In the genomic region with DNA sequence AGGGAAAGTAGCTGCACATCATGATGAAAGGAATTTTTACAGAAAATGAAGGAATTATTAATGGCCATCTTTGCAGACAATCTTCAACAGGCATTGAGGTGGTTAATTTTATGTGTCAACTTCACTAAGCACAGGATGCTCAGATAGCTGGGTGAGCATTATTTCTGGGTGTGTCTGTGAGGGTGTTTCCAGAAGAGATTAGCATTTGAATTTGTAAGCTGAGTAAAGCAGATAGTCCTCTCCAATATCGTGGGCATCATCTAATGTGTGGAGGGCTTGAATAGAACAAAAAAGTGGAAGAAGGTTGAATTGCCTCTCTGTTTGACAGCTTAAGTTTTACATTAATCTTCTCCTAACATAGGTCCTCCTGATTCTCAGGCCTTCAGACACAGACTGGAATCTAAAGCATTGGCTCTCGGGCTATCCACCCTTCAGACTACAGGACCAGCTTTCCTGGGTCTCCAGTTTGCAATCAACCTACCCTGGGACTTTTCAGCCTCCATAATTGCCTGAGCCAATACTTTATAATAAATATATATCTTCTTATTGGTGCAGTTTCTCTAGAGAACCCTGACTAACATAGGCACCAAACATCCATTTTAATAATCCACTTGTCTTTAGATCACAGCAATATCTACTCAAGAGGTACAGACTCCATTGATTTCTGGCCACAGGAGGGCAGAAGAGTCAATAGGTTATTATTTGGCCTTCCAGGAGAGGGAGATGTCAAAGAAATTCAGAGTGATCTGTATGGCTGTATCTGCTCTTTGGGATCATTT, we compare ENCODE assay signal across 9 cellular contexts. TPM values are rescaled to one million over a fixed set of nuclear protein-coding genes. Genes with fewer than 3 reads are reported as not detected.
DNase-seq lines count a peak whose midpoint lies in the region; ATAC-seq, FAIRE-seq and TF ChIP-seq lines count a peak whose summit lies in the region.
"Had no signal": no experiment of that assay in that cellular context is flagged by ENCODE, and none has a peak within 500 bp of the region (broad histone marks: within the 10 kb centered on the region; RNA-seq: fewer than 3 reads in every experiment).

No MANE protein-coding gene starts in this region.

- WGBS in K562 (ENCODE audit: insufficient coverage, low coverage, missing lambda C conversion rate) = 14% methylated on average over 2 of the region's 2 CpGs
- 89 to 93% methylated on average over 2 of the region's 2 CpGs for WGBS in sigmoid colon, 2 donors

- no peak overlapping the region for H3K9ac ChIP-seq in K562 (ENCODE audit: insufficient read depth in 1 of 2, low read depth in 2 of 2, low read length in 2 of 2)

- TF ChIP-seq POLR2A in K562 (conservative IDR thresholded peaks at IDR 0.05) = no peak
- no peak for TF ChIP-seq POLR2A in sigmoid colon (IDR thresholded peaks at IDR 0.05)

- H3K4me1 ChIP-seq in K562 (replicated peaks in 1 of 2; ENCODE audit: control insufficient read depth in 2 of 2, insufficient read depth in 2 of 2, low read length in 2 of 2) (peaks cover 0 to 37% of the 10 kb centered on the region in 2 experiments; a peak in 4 of 5 replicates), sigmoid colon (no peaks in the 10 kb centered on the region)

- DNase-seq in stimulated activated CD4-positive, alpha-beta T cell treated with anti-CD3 and anti-CD28 coated beads, Interleukin-2, amount 100 ng/mL, for 4 hours (ENCODE audit: low read depth) = peak; percentile 9
- no peak for DNase-seq in stimulated activated CD4-positive, alpha-beta T cell treated with anti-CD3 and anti-CD28 coated beads, Interleukin-12 subunit alpha, Interleukin-12 subunit beta, amount 100 ng/mL, for 4 hours
- DNase-seq in HEK293T (ENCODE audit: extremely low spot score) = peak; percentile 28
- DNase-seq in NCI-H1930 (lab: John Stamatoyannopoulos, UW) = peak; percentile 6 to 26
- DNase-seq in K562 (ENCODE audit: extremely low read depth in 1 of 4, low spot score in 3 of 4) = peak; percentile 36 to 77 (median 50)
- DNase-seq in kidney epithelial cell (ENCODE audit: low read depth) = no peak
- no peak for DNase-seq in sigmoid colon

- TF ChIP-seq EP300 in K562 (IDR thresholded peaks at IDR 0.05; ENCODE audit: low read length) = no peak; the same call in 1 of the 2 replicates
- no peak for TF ChIP-seq EP300 in sigmoid colon (IDR thresholded peaks at IDR 0.05)

- H3K36me3 ChIP-seq in K562 (ENCODE audit: control insufficient read depth, insufficient read depth, low read length) (no peaks in the 10 kb centered on the region), kidney epithelial cell (ENCODE audit: control insufficient read depth, insufficient read depth, low read length) (no peaks in the 10 kb centered on the region), sigmoid colon (no peaks in the 10 kb centered on the region)

- no peaks in the 10 kb centered on the region for H3K9me1 ChIP-seq in K562 (ENCODE audit: control insufficient read depth, insufficient read depth, low read length)

- TF ChIP-seq CTCF in K562 (IDR thresholded peaks at IDR 0.05 in 2 of 3, conservative IDR thresholded peaks at IDR 0.05 in 1 of 3; ENCODE audit: insufficient read depth in 2 of 3, low read depth in 1 of 3, low read length in 3 of 3) (peak; percentile 71 to 96 (median 89)), kidney epithelial cell (IDR thresholded peaks at IDR 0.05; ENCODE audit: insufficient read depth, low read length, poor library complexity, severe bottlenecking) (peak; percentile 44), sigmoid colon (IDR thresholded peaks at IDR 0.05) (peak in 1 of 4 experiments; percentile 23)

- H3K9me3 ChIP-seq in K562 (replicated peaks; ENCODE audit: control insufficient read depth, insufficient read depth, low read depth, low read length) = no peaks in the 10 kb centered on the region
- H3K9me3 ChIP-seq in sigmoid colon = no peaks in the 10 kb centered on the region

- no TSS peak for BruUV-seq in K562 (replicated peaks; lab: Mats Ljungman, UMichigan)

- CTCF ChIA-PET in HEK293T (lab: Yijun Ruan, JAX) (interaction anchor here (1.3 to 3.2 kb wide), 2 partner anchors 10 to 133 kb away, joined by 3 to 15 read pairs; no protein-coding TSS in a partner anchor), K562 (lab: Yijun Ruan, JAX; ENCODE audit: low intra/inter-chr PET ratio) (interaction anchor here (2.8 kb wide), 1 partner anchor 132 kb away, joined by 20 read pairs; no protein-coding TSS in a partner anchor)

- no peaks in the 10 kb centered on the region for H3K79me2 ChIP-seq in K562 (ENCODE audit: control insufficient read depth, insufficient read depth, low read length)

- FAIRE-seq in K562 (lab: Jason Lieb, UNC) = peak; percentile 68
- FAIRE-seq: endometrium had no signal

- H4K20me1 ChIP-seq in K562 (replicated peaks; ENCODE audit: control insufficient read depth, insufficient read depth, low read length) = no peaks in the 10 kb centered on the region

- POLR2A ChIA-PET in HEK293T (lab: Yijun Ruan, JAX) (interaction anchor here (0.9 kb wide), 1 partner anchor 11 kb away, joined by 3 read pairs; a partner anchor contains a TSS), K562 (lab: Yijun Ruan, JAX) (interaction anchor here (0.6 to 4.3 kb wide), 2 partner anchors 12 to 345 kb away, joined by 3 to 24 read pairs; a partner anchor contains a TSS)

- H3K4me2 ChIP-seq in K562 (ENCODE audit: insufficient read depth, low read length) = peak overlapping the region; percentile 3; the same call in 1 of the 2 replicates

- in situ Hi-C loops in K562 (cut with MboI) = no loop called here

- no peaks in the 10 kb centered on the region for H3K27me3 ChIP-seq in K562 (ENCODE audit: control insufficient read depth in 2 of 2, insufficient read depth in 2 of 2, low read length in 2 of 2)
- no peaks in the 10 kb centered on the region for H3K27me3 ChIP-seq in kidney epithelial cell (ENCODE audit: control insufficient read depth, insufficient read depth, low read length)
- H3K27me3 ChIP-seq in sigmoid colon = no peaks in the 10 kb centered on the region

- ATAC-seq in K562 = peak; percentile 92
- ATAC-seq in GM21717 (IDR thresholded peaks at IDR 0.05; ENCODE audit: unreplicated experiment) = no peak

- H3K27ac ChIP-seq in K562 (ENCODE audit: extremely low read depth, low read depth, low read length) (no peak overlapping the region), sigmoid colon (no peak overlapping the region)

- intact Hi-C loops in K562 (cut with micrococcal nuclease) = loop anchor here (1.0 to 5.0 kb wide), 6 partner anchors 61 to 487 kb away; no protein-coding TSS in a partner anchor
- intact Hi-C loops in sigmoid colon (cut with DNase I) = loop anchor here (5.0 kb wide), 1 partner anchor 135 kb away; no protein-coding TSS in a partner anchor

- no peak overlapping the region for H3K4me3 ChIP-seq in K562
- no peak overlapping the region for H3K4me3 ChIP-seq in kidney epithelial cell (ENCODE audit: low read depth, low read length)
- no peak overlapping the region for H3K4me3 ChIP-seq in sigmoid colon

- H2AFZ ChIP-seq in K562 (ENCODE audit: low read depth, low read length) = peak overlapping the region; percentile 29; the same call in 1 of the 2 replicates

- TF ChIP-seq RAD21 in K562 (CRISPR knock-in tag; conservative IDR thresholded peaks at IDR 0.05 in 1 of 2, IDR thresholded peaks at IDR 0.05 in 1 of 2) = peak; percentile 84 to 92

TF ChIP-seq in HEK293T, 16 proteins besides CTCF, POLR2A, EP300 and RAD21:
- TF ChIP-seq ZNF384 (IDR thresholded peaks at IDR 0.05) = no peak
TF ChIP-seq in HEK293T: peak in this region for 0.

TF ChIP-seq in K562, 482 proteins besides CTCF, POLR2A, EP300 and RAD21 (continues in another document):
- TF ChIP-seq NFRKB (IDR thresholded peaks at IDR 0.05; ENCODE audit: low read depth) = no peak

RNA-seq across cellular contexts. Expression of a gene that starts 10.5 kb away (rescaled TPM):
- total RNA-seq in K562 (2011; cell fraction: chromatin; rRNA removed; ENCODE audit: low replicate concordance) = 7.4 and 19.6 TPM in 2 replicates
- total RNA-seq in K562 (2011; cell fraction: nucleolus; rRNA removed) = 3.8 and 3.9 TPM in 2 replicates
- total RNA-seq in K562 (2011; cell fraction: nucleoplasm; rRNA removed) = 8.7 and 16.9 TPM in 2 replicates
- 5.9 and 6.6 TPM in 2 replicates for total RNA-seq in K562 (2014; rRNA removed)
- 8.0 and 11.1 TPM in 2 replicates for total RNA-seq in K562 (2014; rRNA removed; fragmentation: Illumina TruSeq; extraction: Trizol)
- 13.3 and 14.4 TPM in 2 replicates for total RNA-seq in K562 (2015; rRNA removed; fragmentation: Illumina TruSeq; extraction: Trizol)
- total RNA-seq in K562 (2021) = 8.6 and 9.1 TPM in 2 replicates
- 5.5 and 7.8 TPM in 2 replicates for polyA plus RNA-seq in K562 (2011; rRNA removed)
- polyA plus RNA-seq in K562 (2011; cell fraction: cytosol; rRNA removed) = 1.6 and 2.5 TPM in 2 replicates
- 3.8 and 3.9 TPM in 2 replicates for polyA plus RNA-seq in K562 (2011; cell fraction: nucleus; rRNA removed)
- polyA plus RNA-seq in K562 (2012) = 7.4 and 8.8 TPM in 2 replicates
- polyA plus RNA-seq in K562 (2014; fragmentation: Illumina TruSeq; extraction: Trizol) = 4.2 and 4.3 TPM in 2 replicates
- polyA plus RNA-seq in K562 (2014; fragmentation: Nextera tagmentation; extraction: Ambion mirVana) = 1 to 10 TPM; 3.9 to 8.2 TPM
- 3.4 and 5.1 TPM in 2 replicates for polyA plus RNA-seq in K562 (2014; rRNA removed)
- 15.2 and 16.9 TPM in 2 replicates for polyA minus RNA-seq in K562 (2011; rRNA and poly(A)+ RNA removed)
- polyA minus RNA-seq in K562 (2011; cell fraction: cytosol; rRNA and poly(A)+ RNA removed) = 4.2 and 4.9 TPM in 2 replicates
- polyA minus RNA-seq in K562 (2011; cell fraction: nucleus; rRNA and poly(A)+ RNA removed) = 16.7 and 18.3 TPM in 2 replicates
- 1.4 and 1.8 TPM in 2 replicates for total RNA-seq in kidney epithelial cell
- 1 to 10 TPM; 3.9 to 6.0 (median 4.5) TPM for total RNA-seq in sigmoid colon
- polyA plus RNA-seq in sigmoid colon = 1 to 10 TPM in 1 of 3 donors, under 1 TPM in 2; 0.23 to 1.2 (median 0.48) TPM

RNA-seq across cellular contexts. Expression of a gene that starts 33.7 kb away (rescaled TPM):
- total RNA-seq in K562 (2011; cell fraction: chromatin; rRNA removed; ENCODE audit: low replicate concordance) = 7.4 and 7.9 TPM in 2 replicates
- 9.5 and 11.5 TPM in 2 replicates for total RNA-seq in K562 (2011; cell fraction: nucleolus; rRNA removed)
- total RNA-seq in K562 (2011; cell fraction: nucleoplasm; rRNA removed) = 10.8 and 11.1 TPM in 2 replicates
- total RNA-seq in K562 (2014; rRNA removed) (8.3 and 10.5 TPM in 2 replicates), K562 (2014; rRNA removed; fragmentation: Illumina TruSeq; extraction: Trizol) (15.0 and 15.1 TPM in 2 replicates), K562 (2015; rRNA removed; fragmentation: Illumina TruSeq; extraction: Trizol) (23.0 and 23.7 TPM in 2 replicates), K562 (2021) (8.8 and 12.0 TPM in 2 replicates), kidney epithelial cell (0.08 TPM in 1 of 2 replicates, not detected in the other), sigmoid colon (1 to 10 TPM in 3 of 4 donors, under 1 TPM in 1; 0.36 to 8.7 (median 4.0) TPM)
- polyA plus RNA-seq in K562 (2011; rRNA removed) (5.8 and 15.9 TPM in 2 replicates), K562 (2014; fragmentation: Illumina TruSeq; extraction: Trizol) (15.3 and 18.4 TPM in 2 replicates), K562 (2014; fragmentation: Nextera tagmentation; extraction: Ambion mirVana) (10 to 100 TPM; 47.5 to 48.6 TPM), K562 (2014; rRNA removed) (9.8 and 10.1 TPM in 2 replicates), sigmoid colon (1 to 10 TPM; 1.8 to 3.0 (median 2.5) TPM)
- 3.5 and 9.8 TPM in 2 replicates for polyA plus RNA-seq in K562 (2011; cell fraction: cytosol; rRNA removed)
- polyA plus RNA-seq in K562 (2011; cell fraction: nucleus; rRNA removed) = 3.2 and 5.1 TPM in 2 replicates
- 17.5 and 63.6 TPM in 2 replicates for polyA plus RNA-seq in K562 (2012)
- 4.2 and 12.0 TPM in 2 replicates for polyA minus RNA-seq in K562 (2011; rRNA and poly(A)+ RNA removed)
- polyA minus RNA-seq in K562 (2011; cell fraction: cytosol; rRNA and poly(A)+ RNA removed) = 1.8 and 2.5 TPM in 2 replicates
- polyA minus RNA-seq in K562 (2011; cell fraction: nucleus; rRNA and poly(A)+ RNA removed) = 4.2 and 5.4 TPM in 2 replicates

Comparison
In these comparisons a context has a peak if more than half of its experiments do, and no peak if none do; other contexts are left out.
1. DNase-seq: peak in stimulated activated CD4-positive, alpha-beta T cell treated with anti-CD3 and anti-CD28 coated beads, Interleukin-2, amount 100 ng/mL, for 4 hours (single experiment), HEK293T (single experiment), NCI-H1930 (2 of 2) and K562 (4 of 4); none in stimulated activated CD4-positive, alpha-beta T cell treated with anti-CD3 and anti-CD28 coated beads, Interleukin-12 subunit alpha, Interleukin-12 subunit beta, amount 100 ng/mL, for 4 hours (single experiment), kidney epithelial cell (single experiment) and sigmoid colon (single experiment).